Comparison of ENCODE assay signal across 8 cellular contexts in genomic region chr10:4013651-4014085, GRCh38.
DNase-seq lines count a peak whose midpoint lies in the region; ATAC-seq and TF ChIP-seq lines count a peak whose summit lies in the region.
"Had no signal": no experiment of that assay in that cellular context is flagged by ENCODE, and none has a peak within 500 bp of the region (broad histone marks: within the 10 kb centered on the region; RNA-seq: fewer than 3 reads in every experiment).

No MANE protein-coding gene starts in this region.

- TF ChIP-seq CTCF in WERI-Rb-1 (IDR thresholded peaks at IDR 0.05; ENCODE audit: low read depth, low read length) = no peak

- H3K9me3 ChIP-seq in WERI-Rb-1 (ENCODE audit: severe bottlenecking) = no peaks in the 10 kb centered on the region

- H3K4me3 ChIP-seq in WERI-Rb-1 (ENCODE audit: low read depth, low read length) = no peak overlapping the region
- no peak overlapping the region for H3K4me3 ChIP-seq in H7 (ENCODE audit: insufficient read depth, low read depth, low read length)

- no peaks in the 10 kb centered on the region for H3K27me3 ChIP-seq in WERI-Rb-1 (ENCODE audit: insufficient read depth, low read depth, severe bottlenecking)
- H3K27me3 ChIP-seq in H7 (ENCODE audit: control insufficient read depth, insufficient read depth, low read length) = no peaks in the 10 kb centered on the region

- peak; percentile 62 for ATAC-seq in HG03039 (IDR thresholded peaks at IDR 0.05; ENCODE audit: unreplicated experiment)
- ATAC-seq: WTC11 had no signal

- DNase-seq in GM19238 (ENCODE audit: insufficient read length, low spot score) = peak; percentile 23
- peak; percentile 69 to 76 for DNase-seq in activated T-cell treated with anti-CD3 and anti-CD28 coated beads, Interleukin-2, amount 50 U/mL, for 48 hours
- peak; percentile 51 to 54 for DNase-seq in stimulated activated CD4-positive, alpha-beta T cell treated with anti-CD3 and anti-CD28 coated beads, Interleukin-4, amount 100 ng/mL, for 48 hours (ENCODE audit: low read depth in 2 of 2)
- DNase-seq in NCI-H1436 (lab: John Stamatoyannopoulos, UW) = no peak
- no peak for DNase-seq in WERI-Rb-1
- DNase-seq in H7 = no peak

- H3K36me3 ChIP-seq in WERI-Rb-1 = no peaks in the 10 kb centered on the region
- H3K36me3 ChIP-seq in H7 (replicated peaks; ENCODE audit: control insufficient read depth, insufficient read depth, low read length) = no peaks in the 10 kb centered on the region

- no peak overlapping the region for H3K27ac ChIP-seq in WERI-Rb-1

Comparison
In these comparisons a context has a peak if more than half of its experiments do, and no peak if none do; other contexts are left out.
1. DNase-seq: peak in GM19238 (single experiment), activated T-cell treated with anti-CD3 and anti-CD28 coated beads, Interleukin-2, amount 50 U/mL, for 48 hours (2 of 2) and stimulated activated CD4-positive, alpha-beta T cell treated with anti-CD3 and anti-CD28 coated beads, Interleukin-4, amount 100 ng/mL, for 48 hours (2 of 2); none in NCI-H1436 (single experiment), WERI-Rb-1 (single experiment) and H7 (single experiment).